Comparison of ENCODE assay signal across 1 cellular context in the genomic region with DNA sequence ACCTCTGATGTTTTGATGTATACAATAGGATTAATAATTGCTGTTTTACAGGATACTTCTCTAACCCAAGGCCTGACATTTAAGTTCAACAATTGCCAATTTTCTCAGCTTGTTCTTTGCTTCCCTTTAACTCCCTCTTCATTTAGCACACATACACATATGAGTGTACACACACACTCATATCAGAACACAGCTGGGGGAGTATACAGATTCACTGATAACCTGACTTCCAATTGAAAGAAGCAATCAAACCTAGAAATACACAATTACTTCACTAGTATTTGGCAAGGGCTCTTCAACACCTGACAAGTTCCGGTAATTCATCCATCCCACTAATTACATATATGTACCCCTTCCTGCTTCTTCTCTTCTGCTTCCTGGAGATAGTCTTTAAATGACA.
A peak's percentile ranks its signal among the peaks of the same experiment; 100 is the strongest.
TF ChIP-seq lines count a peak whose summit lies in the region.

No MANE protein-coding gene starts in this region.

TF ChIP-seq in GM12878, 131 proteins besides CTCF, POLR2A, EP300 and RAD21 (continued from another document):
- TF ChIP-seq IRF4 (IDR thresholded peaks at IDR 0.05; ENCODE audit: low read depth, low read length) (peak; percentile 89; the same call in 1 of the 2 replicates), SREBF1 (IDR thresholded peaks at IDR 0.05; ENCODE audit: low read length) (no peak), ZBED1 (IDR thresholded peaks at IDR 0.05; ENCODE audit: borderline replicate concordance) (no peak), TCF7 (IDR thresholded peaks at IDR 0.05; ENCODE audit: borderline replicate concordance) (no peak), STAT3 (IDR thresholded peaks at IDR 0.05; ENCODE audit: low read depth, low read length) (no peak), CEBPB (IDR thresholded peaks at IDR 0.05; ENCODE audit: borderline replicate concordance in 1 of 2, low read depth in 2 of 2, low read length in 2 of 2) (no peak), MEF2A (IDR thresholded peaks at IDR 0.05; ENCODE audit: insufficient read depth, low read depth, low read length) (peak; percentile 80; the same call in 1 of the 2 replicates), POLR2AphosphoS5 (IDR thresholded peaks at IDR 0.05; ENCODE audit: low read length) (no peak), STAT1 (conservative IDR thresholded peaks at IDR 0.05) (no peak), TCF3 (IDR thresholded peaks at IDR 0.05; ENCODE audit: borderline replicate concordance, insufficient read depth, low read depth, low read length) (peak; percentile 68; the same call in 1 of the 2 replicates), GABPA (IDR thresholded peaks at IDR 0.05; ENCODE audit: low read depth) (peak; percentile 47), IKZF1 (conservative IDR thresholded peaks at IDR 0.05) (no peak), KDM1A (IDR thresholded peaks at IDR 0.05; ENCODE audit: borderline replicate concordance) (no peak), TARDBP (IDR thresholded peaks at IDR 0.05; ENCODE audit: borderline replicate concordance) (no peak), MTA2 (IDR thresholded peaks at IDR 0.05; ENCODE audit: low read depth) (no peak), HDAC6 (IDR thresholded peaks at IDR 0.05; ENCODE audit: unreplicated experiment) (no peak), POU2F2 (IDR thresholded peaks at IDR 0.05; ENCODE audit: borderline replicate concordance, low read depth, low read length) (no peak), NR2C1 (IDR thresholded peaks at IDR 0.05) (no peak), IKZF2 (IDR thresholded peaks at IDR 0.05) (no peak), SPI1 (IDR thresholded peaks at IDR 0.05; ENCODE audit: borderline replicate concordance, insufficient read depth, low read depth, low read length) (no peak), RB1 (IDR thresholded peaks at IDR 0.05; ENCODE audit: borderline replicate concordance) (no peak), CBX5 (IDR thresholded peaks at IDR 0.05; ENCODE audit: low read depth) (no peak; the same call in 1 of the 2 replicates), RCOR1 (conservative IDR thresholded peaks at IDR 0.05; ENCODE audit: low read depth, low read length) (no peak), MYB (IDR thresholded peaks at IDR 0.05; ENCODE audit: borderline replicate concordance, low read depth, low read length) (no peak), HDGF (IDR thresholded peaks at IDR 0.05) (no peak), CREM (IDR thresholded peaks at IDR 0.05; ENCODE audit: low read depth) (0 out of 2 replicates have a peak, but pooled peaks have one; percentile 41), WRNIP1 (IDR thresholded peaks at IDR 0.05; ENCODE audit: borderline replicate concordance, low read depth, low read length) (no peak), MXI1 (IDR thresholded peaks at IDR 0.05; ENCODE audit: low read depth, low read length) (no peak), SUZ12 (IDR thresholded peaks at IDR 0.05; ENCODE audit: unreplicated experiment) (no peak), SMC3 (IDR thresholded peaks at IDR 0.05; ENCODE audit: borderline replicate concordance, low read length) (no peak), NFYA (IDR thresholded peaks at IDR 0.05; ENCODE audit: borderline replicate concordance, low read depth, low read length) (no peak), EGR1 (IDR thresholded peaks at IDR 0.05; ENCODE audit: borderline replicate concordance in 1 of 2, low read depth in 2 of 2, low read length in 2 of 2) (no peak), BCL11A (IDR thresholded peaks at IDR 0.05; ENCODE audit: low read depth, low read length) (peak; percentile 90), NFXL1 (IDR thresholded peaks at IDR 0.05; ENCODE audit: borderline replicate concordance) (no peak), ZNF24 (IDR thresholded peaks at IDR 0.05) (no peak), SIN3A (IDR thresholded peaks at IDR 0.05; ENCODE audit: low read depth, low read length) (no peak), JUNB (IDR thresholded peaks at IDR 0.05) (peak; percentile 76), ASH2L (IDR thresholded peaks at IDR 0.05; ENCODE audit: borderline replicate concordance, low read depth) (no peak), FOS (IDR thresholded peaks at IDR 0.05; ENCODE audit: borderline replicate concordance, extremely low read depth, insufficient read length) (no peak), MEF2B (IDR thresholded peaks at IDR 0.05; ENCODE audit: partially characterized antibody, poor library complexity, severe bottlenecking) (no peak), NR2C2 (IDR thresholded peaks at IDR 0.05; ENCODE audit: borderline replicate concordance, control insufficient read depth, insufficient read length, low read depth) (no peak)
- TF ChIP-seq, protein P1, sequence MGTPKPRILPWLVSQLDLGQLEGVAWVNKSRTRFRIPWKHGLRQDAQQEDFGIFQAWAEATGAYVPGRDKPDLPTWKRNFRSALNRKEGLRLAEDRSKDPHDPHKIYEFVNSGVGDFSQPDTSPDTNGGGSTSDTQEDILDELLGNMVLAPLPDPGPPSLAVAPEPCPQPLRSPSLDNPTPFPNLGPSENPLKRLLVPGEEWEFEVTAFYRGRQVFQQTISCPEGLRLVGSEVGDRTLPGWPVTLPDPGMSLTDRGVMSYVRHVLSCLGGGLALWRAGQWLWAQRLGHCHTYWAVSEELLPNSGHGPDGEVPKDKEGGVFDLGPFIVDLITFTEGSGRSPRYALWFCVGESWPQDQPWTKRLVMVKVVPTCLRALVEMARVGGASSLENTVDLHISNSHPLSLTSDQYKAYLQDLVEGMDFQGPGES (IDR thresholded peaks at IDR 0.05), result no peak
- TF ChIP-seq, protein P2, sequence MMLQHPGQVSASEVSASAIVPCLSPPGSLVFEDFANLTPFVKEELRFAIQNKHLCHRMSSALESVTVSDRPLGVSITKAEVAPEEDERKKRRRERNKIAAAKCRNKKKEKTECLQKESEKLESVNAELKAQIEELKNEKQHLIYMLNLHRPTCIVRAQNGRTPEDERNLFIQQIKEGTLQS (IDR thresholded peaks at IDR 0.05; ENCODE audit: borderline replicate concordance, extremely low read depth, low read depth, low read length), result no peak
- TF ChIP-seq, protein P3, sequence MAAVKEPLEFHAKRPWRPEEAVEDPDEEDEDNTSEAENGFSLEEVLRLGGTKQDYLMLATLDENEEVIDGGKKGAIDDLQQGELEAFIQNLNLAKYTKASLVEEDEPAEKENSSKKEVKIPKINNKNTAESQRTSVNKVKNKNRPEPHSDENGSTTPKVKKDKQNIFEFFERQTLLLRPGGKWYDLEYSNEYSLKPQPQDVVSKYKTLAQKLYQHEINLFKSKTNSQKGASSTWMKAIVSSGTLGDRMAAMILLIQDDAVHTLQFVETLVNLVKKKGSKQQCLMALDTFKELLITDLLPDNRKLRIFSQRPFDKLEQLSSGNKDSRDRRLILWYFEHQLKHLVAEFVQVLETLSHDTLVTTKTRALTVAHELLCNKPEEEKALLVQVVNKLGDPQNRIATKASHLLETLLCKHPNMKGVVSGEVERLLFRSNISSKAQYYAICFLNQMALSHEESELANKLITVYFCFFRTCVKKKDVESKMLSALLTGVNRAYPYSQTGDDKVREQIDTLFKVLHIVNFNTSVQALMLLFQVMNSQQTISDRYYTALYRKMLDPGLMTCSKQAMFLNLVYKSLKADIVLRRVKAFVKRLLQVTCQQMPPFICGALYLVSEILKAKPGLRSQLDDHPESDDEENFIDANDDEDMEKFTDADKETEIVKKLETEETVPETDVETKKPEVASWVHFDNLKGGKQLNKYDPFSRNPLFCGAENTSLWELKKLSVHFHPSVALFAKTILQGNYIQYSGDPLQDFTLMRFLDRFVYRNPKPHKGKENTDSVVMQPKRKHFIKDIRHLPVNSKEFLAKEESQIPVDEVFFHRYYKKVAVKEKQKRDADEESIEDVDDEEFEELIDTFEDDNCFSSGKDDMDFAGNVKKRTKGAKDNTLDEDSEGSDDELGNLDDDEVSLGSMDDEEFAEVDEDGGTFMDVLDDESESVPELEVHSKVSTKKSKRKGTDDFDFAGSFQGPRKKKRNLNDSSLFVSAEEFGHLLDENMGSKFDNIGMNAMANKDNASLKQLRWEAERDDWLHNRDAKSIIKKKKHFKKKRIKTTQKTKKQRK (IDR thresholded peaks at IDR 0.05; ENCODE audit: low read depth, low read length), result no peak
- TF ChIP-seq, protein P4, sequence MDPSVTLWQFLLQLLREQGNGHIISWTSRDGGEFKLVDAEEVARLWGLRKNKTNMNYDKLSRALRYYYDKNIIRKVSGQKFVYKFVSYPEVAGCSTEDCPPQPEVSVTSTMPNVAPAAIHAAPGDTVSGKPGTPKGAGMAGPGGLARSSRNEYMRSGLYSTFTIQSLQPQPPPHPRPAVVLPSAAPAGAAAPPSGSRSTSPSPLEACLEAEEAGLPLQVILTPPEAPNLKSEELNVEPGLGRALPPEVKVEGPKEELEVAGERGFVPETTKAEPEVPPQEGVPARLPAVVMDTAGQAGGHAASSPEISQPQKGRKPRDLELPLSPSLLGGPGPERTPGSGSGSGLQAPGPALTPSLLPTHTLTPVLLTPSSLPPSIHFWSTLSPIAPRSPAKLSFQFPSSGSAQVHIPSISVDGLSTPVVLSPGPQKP (IDR thresholded peaks at IDR 0.05; ENCODE audit: low read depth, low read length), result no peak
- TF ChIP-seq, protein P5, sequence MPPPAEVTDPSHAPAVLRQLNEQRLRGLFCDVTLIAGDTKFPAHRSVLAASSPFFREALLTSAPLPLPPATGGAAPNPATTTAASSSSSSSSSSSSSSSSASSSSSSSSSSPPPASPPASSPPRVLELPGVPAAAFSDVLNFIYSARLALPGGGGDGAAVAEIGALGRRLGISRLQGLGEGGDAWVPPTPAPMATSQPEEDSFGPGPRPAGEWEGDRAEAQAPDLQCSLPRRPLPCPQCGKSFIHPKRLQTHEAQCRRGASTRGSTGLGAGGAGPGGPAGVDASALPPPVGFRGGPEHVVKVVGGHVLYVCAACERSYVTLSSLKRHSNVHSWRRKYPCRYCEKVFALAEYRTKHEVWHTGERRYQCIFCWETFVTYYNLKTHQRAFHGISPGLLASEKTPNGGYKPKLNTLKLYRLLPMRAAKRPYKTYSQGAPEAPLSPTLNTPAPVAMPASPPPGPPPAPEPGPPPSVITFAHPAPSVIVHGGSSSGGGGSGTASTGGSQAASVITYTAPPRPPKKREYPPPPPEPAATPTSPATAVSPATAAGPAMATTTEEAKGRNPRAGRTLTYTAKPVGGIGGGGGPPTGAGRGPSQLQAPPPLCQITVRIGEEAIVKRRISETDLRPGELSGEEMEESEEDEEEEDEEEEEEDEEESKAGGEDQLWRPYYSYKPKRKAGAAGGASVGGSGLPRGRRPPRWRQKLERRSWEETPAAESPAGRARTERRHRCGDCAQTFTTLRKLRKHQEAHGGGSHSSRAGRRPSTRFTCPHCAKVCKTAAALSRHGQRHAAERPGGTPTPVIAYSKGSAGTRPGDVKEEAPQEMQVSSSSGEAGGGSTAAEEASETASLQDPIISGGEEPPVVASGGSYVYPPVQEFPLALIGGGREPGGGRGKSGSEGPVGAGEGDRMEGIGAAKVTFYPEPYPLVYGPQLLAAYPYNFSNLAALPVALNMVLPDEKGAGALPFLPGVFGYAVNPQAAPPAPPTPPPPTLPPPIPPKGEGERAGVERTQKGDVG (CRISPR knock-in tag; IDR thresholded peaks at IDR 0.05), result peak; percentile 57; the same call in 1 of the 2 replicates
- TF ChIP-seq, protein P6, sequence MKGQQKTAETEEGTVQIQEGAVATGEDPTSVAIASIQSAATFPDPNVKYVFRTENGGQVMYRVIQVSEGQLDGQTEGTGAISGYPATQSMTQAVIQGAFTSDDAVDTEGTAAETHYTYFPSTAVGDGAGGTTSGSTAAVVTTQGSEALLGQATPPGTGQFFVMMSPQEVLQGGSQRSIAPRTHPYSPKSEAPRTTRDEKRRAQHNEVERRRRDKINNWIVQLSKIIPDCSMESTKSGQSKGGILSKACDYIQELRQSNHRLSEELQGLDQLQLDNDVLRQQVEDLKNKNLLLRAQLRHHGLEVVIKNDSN (IDR thresholded peaks at IDR 0.05; ENCODE audit: borderline replicate concordance, extremely low read length, insufficient read depth, low read depth, low read length), result no peak
- TF ChIP-seq, protein P7, sequence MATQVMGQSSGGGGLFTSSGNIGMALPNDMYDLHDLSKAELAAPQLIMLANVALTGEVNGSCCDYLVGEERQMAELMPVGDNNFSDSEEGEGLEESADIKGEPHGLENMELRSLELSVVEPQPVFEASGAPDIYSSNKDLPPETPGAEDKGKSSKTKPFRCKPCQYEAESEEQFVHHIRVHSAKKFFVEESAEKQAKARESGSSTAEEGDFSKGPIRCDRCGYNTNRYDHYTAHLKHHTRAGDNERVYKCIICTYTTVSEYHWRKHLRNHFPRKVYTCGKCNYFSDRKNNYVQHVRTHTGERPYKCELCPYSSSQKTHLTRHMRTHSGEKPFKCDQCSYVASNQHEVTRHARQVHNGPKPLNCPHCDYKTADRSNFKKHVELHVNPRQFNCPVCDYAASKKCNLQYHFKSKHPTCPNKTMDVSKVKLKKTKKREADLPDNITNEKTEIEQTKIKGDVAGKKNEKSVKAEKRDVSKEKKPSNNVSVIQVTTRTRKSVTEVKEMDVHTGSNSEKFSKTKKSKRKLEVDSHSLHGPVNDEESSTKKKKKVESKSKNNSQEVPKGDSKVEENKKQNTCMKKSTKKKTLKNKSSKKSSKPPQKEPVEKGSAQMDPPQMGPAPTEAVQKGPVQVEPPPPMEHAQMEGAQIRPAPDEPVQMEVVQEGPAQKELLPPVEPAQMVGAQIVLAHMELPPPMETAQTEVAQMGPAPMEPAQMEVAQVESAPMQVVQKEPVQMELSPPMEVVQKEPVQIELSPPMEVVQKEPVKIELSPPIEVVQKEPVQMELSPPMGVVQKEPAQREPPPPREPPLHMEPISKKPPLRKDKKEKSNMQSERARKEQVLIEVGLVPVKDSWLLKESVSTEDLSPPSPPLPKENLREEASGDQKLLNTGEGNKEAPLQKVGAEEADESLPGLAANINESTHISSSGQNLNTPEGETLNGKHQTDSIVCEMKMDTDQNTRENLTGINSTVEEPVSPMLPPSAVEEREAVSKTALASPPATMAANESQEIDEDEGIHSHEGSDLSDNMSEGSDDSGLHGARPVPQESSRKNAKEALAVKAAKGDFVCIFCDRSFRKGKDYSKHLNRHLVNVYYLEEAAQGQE (IDR thresholded peaks at IDR 0.05; ENCODE audit: low read depth, low read length), result no peak
TF ChIP-seq in GM12878: peak in this region for 9.
